24 cellular contexts compared by ENCODE assay signal in genomic region chr17:47077576-47077975, GRCh38.
A peak's percentile ranks its signal among the peaks of the same experiment; 100 is the strongest.
DNase-seq lines count a peak whose midpoint lies in the region; ATAC-seq and TF ChIP-seq lines count a peak whose summit lies in the region.
"Had no signal": no experiment of that assay in that cellular context is flagged by ENCODE, and none has a peak within 500 bp of the region (broad histone marks: within the 10 kb centered on the region; RNA-seq: fewer than 3 reads in every experiment).

No MANE protein-coding gene starts in this region.

- no peak overlapping the region for H2BK15ac ChIP-seq in mesenchymal stem cell (ENCODE audit: low read depth, poor library complexity, severe bottlenecking)

- RAD21 ChIA-PET in HCT116 (lab: Charles Lee; ENCODE audit: low non-redundant PET in 1 of 2, low total read pairs in 2 of 2, uncharacterized antibody in 2 of 2, unreplicated experiment in 2 of 2) = no interaction called here

- H3K4ac ChIP-seq in mesenchymal stem cell (ENCODE audit: low read depth in 1 of 2, low read length in 2 of 2) = no peak overlapping the region

- H3K4me1 Mint-ChIP-seq in chondrocyte (ENCODE audit: low read depth) = peaks cover 4% of the 10 kb centered on the region
- H3K4me1 Mint-ChIP-seq in activated T-cell treated with anti-CD3 and anti-CD28 coated beads, Interleukin-2, amount 50 U/mL, for 4 hours (ENCODE audit: low read depth) = peaks cover 2% of the 10 kb centered on the region
- H3K4me1 Mint-ChIP-seq: mesothelial cell of epicardium had no signal

- H3K4me1 ChIP-seq in HCT116 (ENCODE audit: control insufficient read depth in 1 of 2, insufficient read depth in 2 of 2, low read length in 2 of 2) (0 out of 4 replicates have a peak, but pooled peaks cover 0 to 4% of the 10 kb centered on the region in 2 experiments), RWPE2 (ENCODE audit: insufficient read depth, poor library complexity, severe bottlenecking) (peaks cover 8% of the 10 kb centered on the region), mesenchymal stem cell (ENCODE audit: control insufficient read depth, insufficient read depth, low read depth, low read length) (peaks cover 5% of the 10 kb centered on the region), SJCRH30 (peaks cover 15% of the 10 kb centered on the region)

- no peaks in the 10 kb centered on the region for H3K27me3 Mint-ChIP-seq in chondrocyte (ENCODE audit: low read depth)
- no peaks in the 10 kb centered on the region for H3K27me3 Mint-ChIP-seq in activated T-cell treated with anti-CD3 and anti-CD28 coated beads, Interleukin-2, amount 50 U/mL, for 4 hours (ENCODE audit: low read depth)
- H3K27me3 Mint-ChIP-seq: CD4-positive, CD25-positive, alpha-beta regulatory T cell; dendritic cell treated with granulocyte-macrophage colony-stimulating factor and Interleukin-4, amounts not matched to agents 40 ng/mL and 50 ng/mL, for 4 days; naive thymus-derived CD8-positive, alpha-beta T cell had no signal

- H2AFZ ChIP-seq in HCT116 (ENCODE audit: low read depth, low read length, poor library complexity, severe bottlenecking) = no peak overlapping the region
- H2AFZ ChIP-seq in mesenchymal stem cell (ENCODE audit: low read depth, low read length) = no peak overlapping the region

- H2BK120ac ChIP-seq in mesenchymal stem cell (ENCODE audit: low read depth, low read length) = no peak overlapping the region

- no peak overlapping the region for H4K8ac ChIP-seq in mesenchymal stem cell (ENCODE audit: low read length)

- no peak overlapping the region for H3K4me3 Mint-ChIP-seq in chondrocyte (ENCODE audit: unreplicated experiment)
- no peak overlapping the region for H3K4me3 Mint-ChIP-seq in activated T-cell treated with anti-CD3 and anti-CD28 coated beads, Interleukin-2, amount 50 U/mL, for 4 hours
- H3K4me3 Mint-ChIP-seq: CD4-positive, CD25-positive, alpha-beta regulatory T cell; dendritic cell treated with granulocyte-macrophage colony-stimulating factor and Interleukin-4, amounts not matched to agents 40 ng/mL and 50 ng/mL, for 4 days; mesothelial cell of epicardium; naive thymus-derived CD8-positive, alpha-beta T cell; T-helper 1 cell treated with Interleukin-12 subunit alpha and Interleukin-12 subunit beta and Interleukin-4 antibody, amounts not matched to agents 30 μg/mL and 1 μg/mL, for 36 hours had no signal

- H3K27me3 ChIP-seq in HCT116 (ENCODE audit: insufficient read depth, low read length) = no peaks in the 10 kb centered on the region
- no peaks in the 10 kb centered on the region for H3K27me3 ChIP-seq in RWPE2 (ENCODE audit: insufficient read depth, poor library complexity, severe bottlenecking)
- H3K27me3 ChIP-seq in mesenchymal stem cell (ENCODE audit: control insufficient read depth in 1 of 2, insufficient read depth in 1 of 2, low read length in 2 of 2) = no peaks in the 10 kb centered on the region
- H3K27me3 ChIP-seq in SJCRH30 = no peaks in the 10 kb centered on the region
- H3K27me3 ChIP-seq: ovary, transverse colon had no signal

- H3K9me3 ChIP-seq in HCT116 (ENCODE audit: control insufficient read depth in 1 of 2, insufficient read depth in 1 of 2, low read depth in 1 of 2, low read length in 2 of 2) (no peaks in the 10 kb centered on the region), RWPE2 (ENCODE audit: severe bottlenecking) (peaks cover 2% of the 10 kb centered on the region), mesenchymal stem cell (ENCODE audit: control insufficient read depth, low read length) (no peaks in the 10 kb centered on the region), SJCRH30 (replicated peaks) (no peaks in the 10 kb centered on the region)
- H3K9me3 ChIP-seq: ovary, transverse colon had no signal

- DNase-seq in HCT116 (ENCODE audit: low read depth, low spot score) = no peak
- no peak for DNase-seq in RWPE2 (ENCODE audit: low spot score)
- DNase-seq in mesenchymal stem cell = peak; percentile 35
- DNase-seq in head of caudate nucleus = no peak
- no peak for DNase-seq in SJCRH30
- DNase-seq in chondrocyte (ENCODE audit: low spot score) = no peak
- no peak for DNase-seq in activated T-cell treated with anti-CD3 and anti-CD28 coated beads, Interleukin-2, amount 50 U/mL, for 4 hours
- DNase-seq: activated CD8-positive, alpha-beta memory T cell treated with anti-CD3 and anti-CD28 coated beads, Interleukin-2, amount 50 U/mL, for 4 hours; activated effector memory CD4-positive, alpha-beta T cell treated with Interleukin-2 at 50 U/mL for 16 hours; CD4-positive, CD25-positive, alpha-beta regulatory T cell; GDM1; left colon; naive thymus-derived CD8-positive, alpha-beta T cell; NCI-H1417 treated with DMSO at 0.1 percent for 48 hours; NCI-H510A treated with DMSO at 0.1 percent for 48 hours; ovary; right cardiac atrium; transverse colon; WERI-Rb-1 had no signal

- TF ChIP-seq CTCF in HCT116 (IDR thresholded peaks at IDR 0.05 in 2 of 3, conservative IDR thresholded peaks at IDR 0.05 in 1 of 3; ENCODE audit: borderline replicate concordance in 1 of 3, insufficient read depth in 1 of 3, low read depth in 2 of 3, low read length in 2 of 3) (no peak), RWPE2 (IDR thresholded peaks at IDR 0.05; ENCODE audit: poor library complexity, severe bottlenecking) (no peak), chondrocyte (IDR thresholded peaks at IDR 0.05) (no peak)

- no peak overlapping the region for H3K9ac ChIP-seq in HCT116 (ENCODE audit: low read length)
- no peak overlapping the region for H3K9ac ChIP-seq in mesenchymal stem cell (ENCODE audit: low read length)

- H3K36me3 ChIP-seq in HCT116 (ENCODE audit: control insufficient read depth in 1 of 2, insufficient read depth in 2 of 2, low read length in 2 of 2) (no peaks in the 10 kb centered on the region), RWPE2 (ENCODE audit: low read depth) (peaks cover 12% of the 10 kb centered on the region), mesenchymal stem cell (ENCODE audit: control insufficient read depth in 1 of 2, insufficient read depth in 2 of 2, low read depth in 1 of 2, low read length in 2 of 2) (peaks cover 0 to 2% of the 10 kb centered on the region in 2 experiments), SJCRH30 (no peaks in the 10 kb centered on the region)
- H3K36me3 ChIP-seq: ovary had no signal

- H3K79me1 ChIP-seq in mesenchymal stem cell (replicated peaks; ENCODE audit: low read length, poor library complexity, severe bottlenecking) = peaks cover 30% of the 10 kb centered on the region

- WGBS in mesenchymal stem cell = no CpG with 5 or more reads among the region's 2 CpGs

- H3K23ac ChIP-seq in mesenchymal stem cell (ENCODE audit: low read length in 2 of 2) = no peak overlapping the region

- POLR2A ChIA-PET in HCT116 (lab: Charles Lee) = no interaction called here

- H3K27ac ChIP-seq in HCT116 (ENCODE audit: low read depth, low read length) (no peak overlapping the region), RWPE2 (ENCODE audit: poor library complexity, severe bottlenecking) (no peak overlapping the region), mesenchymal stem cell (ENCODE audit: low read length, poor library complexity, severe bottlenecking) (no peak overlapping the region), SJCRH30 (no peak overlapping the region)
- H3K27ac ChIP-seq: ovary, transverse colon, WERI-Rb-1 had no signal

- no peak for TF ChIP-seq RAD21 in HCT116 (IDR thresholded peaks at IDR 0.05; ENCODE audit: low read depth)

- no peak for TF ChIP-seq POLR2A in HCT116 (IDR thresholded peaks at IDR 0.05; ENCODE audit: borderline replicate concordance, extremely low read depth, insufficient read depth, insufficient read length)

- H3K9me3 Mint-ChIP-seq in chondrocyte (ENCODE audit: low read depth) = no peaks in the 10 kb centered on the region
- no peaks in the 10 kb centered on the region for H3K9me3 Mint-ChIP-seq in activated T-cell treated with anti-CD3 and anti-CD28 coated beads, Interleukin-2, amount 50 U/mL, for 4 hours
- H3K9me3 Mint-ChIP-seq: CD4-positive, CD25-positive, alpha-beta regulatory T cell; dendritic cell treated with granulocyte-macrophage colony-stimulating factor and Interleukin-4, amounts not matched to agents 40 ng/mL and 50 ng/mL, for 4 days; mesothelial cell of epicardium; naive thymus-derived CD8-positive, alpha-beta T cell; T-helper 1 cell treated with Interleukin-12 subunit alpha and Interleukin-12 subunit beta and Interleukin-4 antibody, amounts not matched to agents 30 μg/mL and 1 μg/mL, for 36 hours had no signal

- no peak overlapping the region for H3K14ac ChIP-seq in mesenchymal stem cell (ENCODE audit: low read length in 2 of 2)

- intact Hi-C loops in HCT116 (cut with micrococcal nuclease) (no loop called here), head of caudate nucleus (cut with DNase I) (no loop called here)

- no peak overlapping the region for H3K27ac Mint-ChIP-seq in chondrocyte (ENCODE audit: unreplicated experiment)
- H3K27ac Mint-ChIP-seq: dendritic cell treated with granulocyte-macrophage colony-stimulating factor and Interleukin-4, amounts not matched to agents 40 ng/mL and 50 ng/mL, for 4 days; mesothelial cell of epicardium; T-helper 1 cell treated with Interleukin-12 subunit alpha and Interleukin-12 subunit beta and Interleukin-4 antibody, amounts not matched to agents 30 μg/mL and 1 μg/mL, for 36 hours had no signal

- no peaks in the 10 kb centered on the region for H3K36me3 Mint-ChIP-seq in chondrocyte (ENCODE audit: low read depth)
- H3K36me3 Mint-ChIP-seq in activated T-cell treated with anti-CD3 and anti-CD28 coated beads, Interleukin-2, amount 50 U/mL, for 4 hours (ENCODE audit: insufficient read depth) = peaks cover 7% of the 10 kb centered on the region

- no peak overlapping the region for H2AK5ac ChIP-seq in mesenchymal stem cell (ENCODE audit: low read length, severe bottlenecking)

- no peak overlapping the region for H4K91ac ChIP-seq in mesenchymal stem cell (ENCODE audit: low read length)

- no peak overlapping the region for H3K4me2 ChIP-seq in HCT116 (ENCODE audit: low read length)
- no peak overlapping the region for H3K4me2 ChIP-seq in mesenchymal stem cell (ENCODE audit: low read length, poor library complexity, severe bottlenecking)

- no peaks in the 10 kb centered on the region; the same call in 1 of the 2 replicates for H4K20me1 ChIP-seq in HCT116 (ENCODE audit: insufficient read depth)

- H2BK5ac ChIP-seq in mesenchymal stem cell (ENCODE audit: low read depth, low read length, poor library complexity, severe bottlenecking) = no peak overlapping the region

- H3K9me2 ChIP-seq in HCT116 (ENCODE audit: insufficient read depth) = no peaks in the 10 kb centered on the region

- no peak overlapping the region for H3K18ac ChIP-seq in mesenchymal stem cell (ENCODE audit: low read depth in 1 of 2, low read length in 2 of 2)

- peaks cover 6% of the 10 kb centered on the region for H3K79me2 ChIP-seq in HCT116 (ENCODE audit: insufficient read depth, low read length)

- no TSS peak for BruUV-seq in HCT116 (replicated peaks; lab: Mats Ljungman, UMichigan)

- CTCF ChIA-PET in HCT116 (lab: Charles Lee) = no interaction called here

- no peak overlapping the region for H2BK12ac ChIP-seq in mesenchymal stem cell (ENCODE audit: low read length in 2 of 2)

- ATAC-seq in HCT116 (peak; percentile 59; the same call in 1 of the 2 replicates), RWPE2 (ENCODE audit: low read depth) (peak; percentile 96), esophagus mucosa (peak; percentile 65)
- no peak for ATAC-seq in activated T-cell treated with anti-CD3 and anti-CD28 coated beads, Interleukin-2, amount 50 U/mL, for 4 hours
- ATAC-seq: left colon; naive thymus-derived CD8-positive, alpha-beta T cell; Panc1; right cardiac atrium had no signal

- H3K4me3 ChIP-seq in HCT116 (replicated peaks in 1 of 2; ENCODE audit: low read depth in 1 of 2, low read length in 2 of 2) (no peak overlapping the region), RWPE2 (ENCODE audit: severe bottlenecking) (no peak overlapping the region), mesenchymal stem cell (ENCODE audit: insufficient read depth in 1 of 2, low read depth in 1 of 2, low read length in 2 of 2) (no peak overlapping the region), SJCRH30 (no peak overlapping the region)
- H3K4me3 ChIP-seq: ovary, transverse colon had no signal

Comparison
In these comparisons a context has a peak if more than half of its experiments do, and no peak if none do; other contexts are left out.
1. ATAC-seq: peak in HCT116 (single experiment), RWPE2 (single experiment) and esophagus mucosa (single experiment); none in activated T-cell treated with anti-CD3 and anti-CD28 coated beads, Interleukin-2, amount 50 U/mL, for 4 hours (0 of 2).